24 cellular contexts compared by ENCODE assay signal in the genomic region with DNA sequence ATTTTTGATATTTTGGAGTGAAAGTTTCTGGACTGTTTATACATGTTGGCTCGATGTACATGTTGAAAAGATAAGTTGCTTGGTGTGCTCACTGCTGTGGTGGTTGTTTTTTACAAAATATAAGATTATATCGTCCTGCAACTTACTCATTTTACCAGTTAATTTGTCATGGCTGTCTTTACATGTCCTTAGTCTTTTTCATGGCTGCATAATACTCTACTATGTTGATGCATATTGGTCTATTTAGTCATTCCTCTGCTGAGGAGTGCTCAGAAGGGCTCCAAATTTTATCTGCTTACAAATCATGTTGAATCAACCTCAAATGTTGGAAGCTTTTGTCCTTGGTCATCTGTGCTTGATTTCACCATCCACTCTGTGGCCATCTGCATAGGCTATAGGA.
DNase-seq lines count a peak whose midpoint lies in the region; ATAC-seq, FAIRE-seq and TF ChIP-seq lines count a peak whose summit lies in the region.
"Had no signal": no experiment of that assay in that cellular context is flagged by ENCODE, and none has a peak within 500 bp of the region (broad histone marks: within the 10 kb centered on the region; RNA-seq: fewer than 3 reads in every experiment).

No MANE protein-coding gene starts in this region.

- in situ Hi-C loops in K562 (cut with MboI) = no loop called here

- no peaks in the 10 kb centered on the region for H3K36me3 ChIP-seq in K562 (ENCODE audit: control insufficient read depth, insufficient read depth, low read length)
- H3K36me3 ChIP-seq: BE2C, BLaER1 had no signal

- POLR2A ChIA-PET in K562 (lab: Yijun Ruan, JAX) = interaction anchor here (0.6 kb wide), 1 partner anchor 888 kb away, joined by 3 read pairs; no protein-coding TSS in a partner anchor

- DNase-seq in NCI-H69 (lab: John Stamatoyannopoulos, UW) (peak; percentile 31), K562 (ENCODE audit: extremely low read depth in 1 of 4, low spot score in 3 of 4) (no peak), cerebellum (ENCODE audit: low spot score) (no peak)
- DNase-seq: 8988T; ACHN; BE2C; C1 segment of cervical spinal cord; CD4-positive, alpha-beta memory T cell; CD4-positive, CD25-positive, alpha-beta regulatory T cell; CD8-positive, alpha-beta memory T cell; COR-L47; DMS 273 treated with DMSO at 0.1 percent for 48 hours; DMS153; DMS53; DMS79; DND-41; EL; GDM1 had no signal

- no peak overlapping the region for H3K27ac ChIP-seq in K562 (ENCODE audit: extremely low read depth, low read depth, low read length)
- H3K27ac ChIP-seq: BLaER1 had no signal

- no peaks in the 10 kb centered on the region; a peak in 1 of 5 replicates for H3K4me1 ChIP-seq in K562 (replicated peaks in 1 of 2; ENCODE audit: control insufficient read depth in 2 of 2, insufficient read depth in 2 of 2, low read length in 2 of 2)
- H3K4me1 ChIP-seq: BLaER1 had no signal

- TF ChIP-seq POLR2A in K562 (conservative IDR thresholded peaks at IDR 0.05) (no peak), GM18505 (IDR thresholded peaks at IDR 0.05; ENCODE audit: borderline replicate concordance, extremely low read depth, insufficient read depth, insufficient read length) (no peak)

- 29% methylated on average over 2 of the region's 2 CpGs for WGBS in K562 (ENCODE audit: insufficient coverage, low coverage, missing lambda C conversion rate)

- no peak overlapping the region for H3K4me3 ChIP-seq in K562
- H3K4me3 ChIP-seq: BLaER1, GM12878 had no signal

- H4K20me1 ChIP-seq in K562 (replicated peaks; ENCODE audit: control insufficient read depth, insufficient read depth, low read length) = no peaks in the 10 kb centered on the region
- H4K20me1 ChIP-seq: BLaER1 had no signal

- no peak overlapping the region for H2AFZ ChIP-seq in K562 (ENCODE audit: low read depth, low read length)

- ATAC-seq in K562 = no peak
- no peak for ATAC-seq in GM18505 (IDR thresholded peaks at IDR 0.05; ENCODE audit: unreplicated experiment)
- no peak for ATAC-seq in GM21423 (IDR thresholded peaks at IDR 0.05; ENCODE audit: unreplicated experiment)
- ATAC-seq: GM12878 had no signal

- H3K9me1 ChIP-seq in K562 (ENCODE audit: control insufficient read depth, insufficient read depth, low read length) = no peaks in the 10 kb centered on the region

- no peak for TF ChIP-seq CTCF in K562 (IDR thresholded peaks at IDR 0.05 in 2 of 3, conservative IDR thresholded peaks at IDR 0.05 in 1 of 3; ENCODE audit: insufficient read depth in 2 of 3, low read depth in 1 of 3, low read length in 3 of 3)

- H3K9me3 ChIP-seq in K562 (replicated peaks; ENCODE audit: control insufficient read depth, insufficient read depth, low read depth, low read length) = no peaks in the 10 kb centered on the region
- H3K9me3 ChIP-seq: BE2C, BLaER1 had no signal

- H3K9ac ChIP-seq in K562 (ENCODE audit: insufficient read depth in 1 of 2, low read depth in 2 of 2, low read length in 2 of 2) = no peak overlapping the region
- H3K9ac ChIP-seq: BLaER1 had no signal

- TF ChIP-seq EP300 in K562 (IDR thresholded peaks at IDR 0.05; ENCODE audit: low read length) = no peak

- FAIRE-seq in K562 (lab: Jason Lieb, UNC) = no peak
- FAIRE-seq: GM12878, GM12892, GM19239 had no signal

- no TSS peak for BruUV-seq in K562 (replicated peaks; lab: Mats Ljungman, UMichigan)

- CTCF ChIA-PET in K562 (lab: Yijun Ruan, JAX; ENCODE audit: low intra/inter-chr PET ratio) = no interaction called here

- no peaks in the 10 kb centered on the region for H3K79me2 ChIP-seq in K562 (ENCODE audit: control insufficient read depth, insufficient read depth, low read length)

- no peaks in the 10 kb centered on the region for H3K27me3 ChIP-seq in K562 (ENCODE audit: control insufficient read depth in 2 of 2, insufficient read depth in 2 of 2, low read length in 2 of 2)
- H3K27me3 ChIP-seq: BE2C, BLaER1 had no signal

- no peak overlapping the region for H3K4me2 ChIP-seq in K562 (ENCODE audit: insufficient read depth, low read length)
- H3K4me2 ChIP-seq: BLaER1 had no signal

- intact Hi-C loops in K562 (cut with micrococcal nuclease) = no loop called here

- no peak for TF ChIP-seq RAD21 in K562 (CRISPR knock-in tag; conservative IDR thresholded peaks at IDR 0.05 in 1 of 2, IDR thresholded peaks at IDR 0.05 in 1 of 2)

TF ChIP-seq in K562, 482 proteins besides CTCF, POLR2A, EP300 and RAD21:
- TF ChIP-seq NR3C1 (CRISPR knock-in tag; IDR thresholded peaks at IDR 0.05) (no peak), ZNF146 (CRISPR knock-in tag; IDR thresholded peaks at IDR 0.05; ENCODE audit: unreplicated experiment) (peak; percentile 88), SMARCB1 (IDR thresholded peaks at IDR 0.05; ENCODE audit: insufficient read length, low read depth) (no peak), EWSR1 (IDR thresholded peaks at IDR 0.05; ENCODE audit: borderline replicate concordance, low read depth, partially characterized antibody) (no peak), ZNF217 (CRISPR knock-in tag; IDR thresholded peaks at IDR 0.05) (no peak), THRAP3 (IDR thresholded peaks at IDR 0.05; ENCODE audit: borderline replicate concordance) (no peak), SRSF9 (IDR thresholded peaks at IDR 0.05; ENCODE audit: borderline replicate concordance, low read depth, low read length) (no peak), XRCC4 (IDR thresholded peaks at IDR 0.05; ENCODE audit: extremely low read depth, insufficient read depth, insufficient read length) (no peak), WHSC1 (IDR thresholded peaks at IDR 0.05; ENCODE audit: low read length) (no peak), RBM25 (IDR thresholded peaks at IDR 0.05; ENCODE audit: low read depth, low read length, severe bottlenecking) (peak; percentile 75), BCOR (IDR thresholded peaks at IDR 0.05) (0 out of 2 replicates have a peak, but pooled peaks have one; percentile 14), SP2 (IDR thresholded peaks at IDR 0.05; ENCODE audit: extremely low read depth, low read depth, low read length, poor library complexity, severe bottlenecking) (no peak), HNRNPUL1 (IDR thresholded peaks at IDR 0.05; ENCODE audit: low read length) (no peak)
